27 cellular contexts compared by ENCODE assay signal in genomic region chr6:1363298-1363697, GRCh38. TPM values are rescaled to one million over a fixed set of nuclear protein-coding genes. Genes with fewer than 3 reads are reported as not detected.
DNase-seq lines count a peak whose midpoint lies in the region; ATAC-seq and TF ChIP-seq lines count a peak whose summit lies in the region.
"Had no signal": no experiment of that assay in that cellular context is flagged by ENCODE, and none has a peak within 500 bp of the region (broad histone marks: within the 10 kb centered on the region; RNA-seq: fewer than 3 reads in every experiment).

No MANE protein-coding gene starts in this region.

- H3K36me3 ChIP-seq in right atrium auricular region, result no peaks in the 10 kb centered on the region
- no peaks in the 10 kb centered on the region for H3K36me3 ChIP-seq in fibroblast of lung (ENCODE audit: control insufficient read depth, insufficient read depth, low read length)
- no peaks in the 10 kb centered on the region for H3K36me3 ChIP-seq in suprapubic skin
- no peaks in the 10 kb centered on the region for H3K36me3 ChIP-seq in testis (ENCODE audit: low read depth, missing control alignments)
- H3K36me3 ChIP-seq: adrenal gland, tibial artery, WERI-Rb-1 had no signal

- H3K4me3 ChIP-seq in right atrium auricular region (no peak overlapping the region), fibroblast of lung (replicated peaks in 1 of 4; ENCODE audit: control extremely low read depth in 1 of 4, insufficient read depth in 1 of 4, low read depth in 3 of 4, low read length in 4 of 4) (no peak overlapping the region), suprapubic skin (no peak overlapping the region), testis (no peak overlapping the region)
- H3K4me3 ChIP-seq: adrenal gland, tibial artery had no signal

- H3K79me2 ChIP-seq in fibroblast of lung (ENCODE audit: control insufficient read depth, insufficient read depth, low read length), result no peaks in the 10 kb centered on the region

- no peaks in the 10 kb centered on the region for H3K9me3 Mint-ChIP-seq in activated T-cell treated with anti-CD3 and anti-CD28 coated beads, Interleukin-2, amount 50 U/mL, for 24 hours
- H3K9me3 Mint-ChIP-seq: CD8-positive, alpha-beta T cell; stimulated activated naive CD8-positive, alpha-beta T cell treated with anti-CD3 and anti-CD28 coated beads, Interleukin-15, Interleukin-2, amounts not matched to agents 100 ng/mL and 50 ng/mL, for 24 hours had no signal

- no peaks in the 10 kb centered on the region for H3K4me1 Mint-ChIP-seq in activated T-cell treated with anti-CD3 and anti-CD28 coated beads, Interleukin-2, amount 50 U/mL, for 24 hours (ENCODE audit: low read depth)
- H3K4me1 Mint-ChIP-seq: activated CD4-positive, alpha-beta T cell treated with anti-CD3 and anti-CD28 coated beads, Interleukin-2, amount 10 ng/mL, durations not matched to agents 24 days and 14 days; brain had no signal

- ATAC-seq in Right ventricle myocardium superior (ENCODE audit: poor library complexity), result peak; percentile 65
- ATAC-seq: CD8-positive, alpha-beta T cell; foreskin keratinocyte had no signal

- H3K4me1 ChIP-seq in right atrium auricular region (no peaks in the 10 kb centered on the region), fibroblast of lung (ENCODE audit: control insufficient read depth, extremely low read depth, insufficient read depth, low read length) (peaks cover 17% of the 10 kb centered on the region), suprapubic skin (no peaks in the 10 kb centered on the region), testis (no peaks in the 10 kb centered on the region)
- H3K4me1 ChIP-seq: adrenal gland, foreskin keratinocyte, tibial artery had no signal

- H3K27ac Mint-ChIP-seq in activated T-cell treated with anti-CD3 and anti-CD28 coated beads, Interleukin-2, amount 50 U/mL, for 24 hours, result no peak overlapping the region
- H3K27ac Mint-ChIP-seq: activated CD4-positive, alpha-beta T cell treated with anti-CD3 and anti-CD28 coated beads, Interleukin-2, amount 10 ng/mL, durations not matched to agents 24 days and 14 days; CD8-positive, alpha-beta T cell; progenitor cell of endocrine pancreas; stimulated activated naive CD8-positive, alpha-beta T cell treated with anti-CD3 and anti-CD28 coated beads, Interleukin-15, Interleukin-2, amounts not matched to agents 100 ng/mL and 50 ng/mL, for 24 hours had no signal

- H3K27ac ChIP-seq in right atrium auricular region (no peak overlapping the region), fibroblast of lung (ENCODE audit: insufficient read depth, low read length) (peak overlapping the region; percentile 80), suprapubic skin (peak overlapping the region; percentile 41), testis (no peak overlapping the region)
- H3K27ac ChIP-seq: adrenal gland, foreskin keratinocyte, tibial artery, WERI-Rb-1 had no signal

- no peak for TF ChIP-seq EP300 in suprapubic skin (IDR thresholded peaks at IDR 0.05)

- H3K4me2 ChIP-seq in fibroblast of lung (ENCODE audit: extremely low read depth, insufficient read depth, low read length), result no peak overlapping the region

- intact Hi-C loops in Right ventricle myocardium superior (cut with DNase I), result no loop called here
- intact Hi-C loops in testis (cut with DNase I; ENCODE audit: low total_unique reads), result no loop called here

- H2AFZ ChIP-seq in fibroblast of lung (ENCODE audit: low read length), result no peak overlapping the region

- no peaks in the 10 kb centered on the region for H3K27me3 ChIP-seq in right atrium auricular region
- no peaks in the 10 kb centered on the region for H3K27me3 ChIP-seq in fibroblast of lung (ENCODE audit: control insufficient read depth, insufficient read depth, low read length)
- H3K27me3 ChIP-seq in suprapubic skin, result peaks cover 8% of the 10 kb centered on the region
- H3K27me3 ChIP-seq in testis, result no peaks in the 10 kb centered on the region

- H3K9ac ChIP-seq in fibroblast of lung (ENCODE audit: insufficient read depth, low read length), result no peak overlapping the region

- TF ChIP-seq POLR2A in suprapubic skin (IDR thresholded peaks at IDR 0.05) (no peak), testis (IDR thresholded peaks at IDR 0.05) (no peak)

- no peaks in the 10 kb centered on the region for H3K36me3 Mint-ChIP-seq in activated T-cell treated with anti-CD3 and anti-CD28 coated beads, Interleukin-2, amount 50 U/mL, for 24 hours (ENCODE audit: low read depth)
- H3K36me3 Mint-ChIP-seq: brain; CD8-positive, alpha-beta T cell had no signal

- no peak for DNase-seq in Right ventricle myocardium superior
- DNase-seq in right atrium auricular region (ENCODE audit: low spot score), result no peak
- DNase-seq in NOMO-1 treated with dmso at 0.1 percent for 144 hours (lab: John Stamatoyannopoulos, UW; ENCODE audit: unreplicated experiment), result peak; percentile 56
- DNase-seq in fibroblast of lung (ENCODE audit: low read depth in 2 of 2), result no peak
- DNase-seq in suprapubic skin (ENCODE audit: low spot score in 2 of 2), result no peak
- no peak for DNase-seq in activated CD8-positive, alpha-beta memory T cell treated with anti-CD3 and anti-CD28 coated beads, Interleukin-2, amount 50 U/mL, for 4 hours
- DNase-seq in activated T-cell treated with anti-CD3 and anti-CD28 coated beads, Interleukin-2, amount 50 U/mL, for 24 hours, result no peak
- no peak for DNase-seq in testis
- DNase-seq: activated CD4-positive, alpha-beta T cell treated with anti-CD3 and anti-CD28 coated beads, Interleukin-2, amount 10 ng/mL, durations not matched to agents 24 days and 14 days; activated T-cell treated with anti-CD3 and anti-CD28 coated beads, Interleukin-2, amount 50 U/mL, for 48 hours; adrenal gland; CD8-positive, alpha-beta T cell; DMS 273 treated with DMSO at 0.1 percent for 48 hours; foreskin keratinocyte; mesendoderm; NCI-H1105 treated with DMSO at 0.1 percent for 48 hours; NCI-H1930; NCI-H524 treated with DMSO at 0.1 percent for 48 hours; tibial artery; WERI-Rb-1 had no signal

- TF ChIP-seq CTCF in right atrium auricular region (IDR thresholded peaks at IDR 0.05) (no peak), fibroblast of lung (conservative IDR thresholded peaks at IDR 0.05 in 1 of 2, IDR thresholded peaks at IDR 0.05 in 1 of 2; ENCODE audit: low read depth in 1 of 2, low read length in 2 of 2) (no peak), suprapubic skin (IDR thresholded peaks at IDR 0.05) (no peak), testis (IDR thresholded peaks at IDR 0.05) (no peak)

- H3K9me3 ChIP-seq in right atrium auricular region (no peaks in the 10 kb centered on the region), fibroblast of lung (ENCODE audit: control insufficient read depth, insufficient read depth, low read depth, low read length) (no peaks in the 10 kb centered on the region), suprapubic skin (no peaks in the 10 kb centered on the region), testis (no peaks in the 10 kb centered on the region)
- H3K9me3 ChIP-seq: adrenal gland, tibial artery had no signal

- no peaks in the 10 kb centered on the region for H4K20me1 ChIP-seq in fibroblast of lung (ENCODE audit: control insufficient read depth, extremely low read depth, insufficient read depth, low read length)

- H3K27me3 Mint-ChIP-seq in activated T-cell treated with anti-CD3 and anti-CD28 coated beads, Interleukin-2, amount 50 U/mL, for 24 hours, result peaks cover 69% of the 10 kb centered on the region

- WGBS in suprapubic skin, result 67% methylated on average over 4 of the region's 4 CpGs
- WGBS in testis, 2 donors, result 88 to 96% methylated on average over 4 of the region's 4 CpGs

- H3K4me3 Mint-ChIP-seq in activated T-cell treated with anti-CD3 and anti-CD28 coated beads, Interleukin-2, amount 50 U/mL, for 24 hours, result no peak overlapping the region
- H3K4me3 Mint-ChIP-seq: activated CD4-positive, alpha-beta T cell treated with anti-CD3 and anti-CD28 coated beads, Interleukin-2, amount 10 ng/mL, durations not matched to agents 24 days and 14 days; brain; CD8-positive, alpha-beta T cell; stimulated activated naive CD8-positive, alpha-beta T cell treated with anti-CD3 and anti-CD28 coated beads, Interleukin-15, Interleukin-2, amounts not matched to agents 100 ng/mL and 50 ng/mL, for 24 hours had no signal

RNA-seq across cellular contexts. Expression of gene FOXF2, which starts 26.1 kb away (rescaled TPM):
- total RNA-seq in Right ventricle myocardium superior, result 0.16 TPM
- total RNA-seq in right atrium auricular region, result under 1 TPM in 1 of 2 donors, not detected in 1; 0.55 TPM
- total RNA-seq in fibroblast of lung, result 29.3 and 32.9 TPM in 2 replicates
- polyA plus RNA-seq in fibroblast of lung, result 42.5 and 51.7 TPM in 2 replicates
- 43.8 and 52.1 TPM in 2 replicates for polyA plus RNA-seq in fibroblast of lung (2012)
- polyA minus RNA-seq in fibroblast of lung (ENCODE audit: low replicate concordance), result 51.3 and 72.9 TPM in 2 replicates
- 1 to 10 TPM in 2 of 4 donors, under 1 TPM in 2; 0.25 to 3.0 (median 0.99) TPM for total RNA-seq in suprapubic skin
- total RNA-seq in testis, result 1 to 10 TPM; 3.3 to 4.7 TPM
- polyA plus RNA-seq in testis (ENCODE audit: insufficient read depth, low read depth, low replicate concordance), result 1.2 TPM
- total RNA-seq: A172; activated CD4-positive, alpha-beta T cell treated with anti-CD3 and anti-CD28 coated beads, Interleukin-2, amount 10 ng/mL, durations not matched to agents 24 days and 14 days; CD8-positive, alpha-beta T cell; H1; myocyte; progenitor cell of endocrine pancreas had no signal

RNA-seq across cellular contexts. Expression of gene FOXQ1, which starts 51.4 kb away (rescaled TPM):
- not detected for total RNA-seq in Right ventricle myocardium superior
- not detected for total RNA-seq in right atrium auricular region
- total RNA-seq in fibroblast of lung, result 2.0 and 2.1 TPM in 2 replicates
- polyA plus RNA-seq in fibroblast of lung, result 1.8 and 1.9 TPM in 2 replicates
- polyA plus RNA-seq in fibroblast of lung (2012), result 1.6 and 2.4 TPM in 2 replicates
- polyA minus RNA-seq in fibroblast of lung (ENCODE audit: low replicate concordance), result 0.37 and 1.1 TPM in 2 replicates
- 100 to 1,000 TPM in 1 of 4 donors, 10 to 100 TPM in 3; 45.4 to 101 (median 80.0) TPM for total RNA-seq in suprapubic skin
- 1 to 10 TPM; 1.7 TPM for total RNA-seq in testis
- 0.53 TPM for polyA plus RNA-seq in testis (ENCODE audit: insufficient read depth, low read depth, low replicate concordance)
- total RNA-seq: activated CD4-positive, alpha-beta T cell treated with anti-CD3 and anti-CD28 coated beads, Interleukin-2, amount 10 ng/mL, durations not matched to agents 24 days and 14 days; CD8-positive, alpha-beta T cell; chondrocyte; H1; myocyte had no signal

Comparison
In these comparisons a context has a peak if more than half of its experiments do, and no peak if none do; other contexts are left out.
1. H3K27ac ChIP-seq: peak in fibroblast of lung (single experiment) and suprapubic skin (single experiment); none in right atrium auricular region (0 of 2) and testis (0 of 2).
2. RNA of gene FOXQ1, which starts 51.4 kb away (total RNA-seq): 45.4 to 101 TPM in suprapubic skin; 2.0 to 2.1 TPM in fibroblast of lung, 1.7 TPM in testis, not detected in Right ventricle myocardium superior (single experiment) and not detected in right atrium auricular region; every median in the first group is over 10 times any median in the second.